12 cellular contexts compared by ENCODE assay signal in genomic region chr6:4599924-4600323, GRCh38.
A peak's percentile ranks its signal among the peaks of the same experiment; 100 is the strongest.
DNase-seq lines count a peak whose midpoint lies in the region; ATAC-seq and TF ChIP-seq lines count a peak whose summit lies in the region.
"Had no signal": no experiment of that assay in that cellular context is flagged by ENCODE, and none has a peak within 500 bp of the region (broad histone marks: within the 10 kb centered on the region; RNA-seq: fewer than 3 reads in every experiment).

No MANE protein-coding gene starts in this region.

- no peak overlapping the region for H3K27ac ChIP-seq in PC-3 (ENCODE audit: low read length)

- DNase-seq in ELR (ENCODE audit: low read depth) (peak; percentile 97), PC-3 (peak; percentile 92), dermis blood vessel endothelial cell (peak; percentile 95), kidney glomerular epithelial cell (lab: John Stamatoyannopoulos, UW) (peak; percentile 45), inferior parietal cortex (ENCODE audit: extremely low spot score) (no peak), NCI-H187 (lab: John Stamatoyannopoulos, UW) (no peak)
- DNase-seq: CD4-positive, alpha-beta T cell; effector CD4-positive, alpha-beta T cell; MV-4-11; NCI-H345 had no signal

- BruUV-seq in PC-3 (replicated peaks; lab: Mats Ljungman, UMichigan) = no TSS peak

- H4K20me1 ChIP-seq in PC-3 (ENCODE audit: low read length) = no peaks in the 10 kb centered on the region

- peak; percentile 90 for ATAC-seq in PC-3
- ATAC-seq in GM19397 (IDR thresholded peaks at IDR 0.05; ENCODE audit: unreplicated experiment) = no peak
- no peak for ATAC-seq in HG02884 (IDR thresholded peaks at IDR 0.05; ENCODE audit: unreplicated experiment)

- H3F3A ChIP-seq in PC-3 (ENCODE audit: low read length, unreplicated experiment) = no peaks in the 10 kb centered on the region

- no peaks in the 10 kb centered on the region for H3K79me2 ChIP-seq in PC-3 (ENCODE audit: low read length)

- H3K4me3 ChIP-seq in PC-3 (ENCODE audit: low read length) = no peak overlapping the region

- intact Hi-C loops in PC-3 (cut with micrococcal nuclease) = loop anchor here (1.0 kb wide), 1 partner anchor 280 kb away; no protein-coding TSS in a partner anchor

- no peaks in the 10 kb centered on the region for H3K9me3 ChIP-seq in PC-3 (ENCODE audit: low read length)

- H3K4me2 ChIP-seq in PC-3 (ENCODE audit: low read length) = peak overlapping the region; percentile 14; the same call in 1 of the 2 replicates

- no peaks in the 10 kb centered on the region for H3K27me3 ChIP-seq in PC-3 (ENCODE audit: low read length)

- CTCF ChIA-PET in PC-3 (lab: Charles Lee) = no interaction called here

- peaks cover 35% of the 10 kb centered on the region for H3K4me1 ChIP-seq in PC-3 (ENCODE audit: insufficient read depth, low read length)

- H2AFZ ChIP-seq in PC-3 (ENCODE audit: low read length) = no peak overlapping the region

- TF ChIP-seq CTCF in PC-3 (conservative IDR thresholded peaks at IDR 0.05; ENCODE audit: low read depth, low read length) = no peak

- no peaks in the 10 kb centered on the region for H3K36me3 ChIP-seq in PC-3 (ENCODE audit: low read depth, low read length)

- POLR2A ChIA-PET in PC-3 (lab: Charles Lee; ENCODE audit: unreplicated experiment) = no interaction called here

- H3K9ac ChIP-seq in PC-3 (ENCODE audit: low read length) = no peak overlapping the region

- no peaks in the 10 kb centered on the region for H3K9me2 ChIP-seq in PC-3 (replicated peaks; ENCODE audit: low read length)

Comparison
In these comparisons a context has a peak if more than half of its experiments do, and no peak if none do; other contexts are left out.
1. DNase-seq: peak in ELR (single experiment), PC-3 (single experiment), dermis blood vessel endothelial cell (single experiment) and kidney glomerular epithelial cell (single experiment); none in inferior parietal cortex (single experiment) and NCI-H187 (0 of 2).